Comparison of ENCODE assay signal across 11 cellular contexts in genomic region chr6:149080511-149080910, GRCh38.
DNase-seq lines count a peak whose midpoint lies in the region; TF ChIP-seq lines count a peak whose summit lies in the region.
"Had no signal": no experiment of that assay in that cellular context is flagged by ENCODE, and none has a peak within 500 bp of the region (broad histone marks: within the 10 kb centered on the region; RNA-seq: fewer than 3 reads in every experiment).

No MANE protein-coding gene starts in this region.

- H3K27ac ChIP-seq in AG04450 (ENCODE audit: low read depth, low read length): peak overlapping the region; percentile 82
- peak overlapping the region; percentile 42 to 74 for H3K27ac ChIP-seq in coronary artery

- H3K27me3 ChIP-seq in AG04450 (ENCODE audit: control insufficient read depth, insufficient read depth, low read length): no peaks in the 10 kb centered on the region
- H3K27me3 ChIP-seq: ovary had no signal

- no peak for TF ChIP-seq CTCF in AG04450 (IDR thresholded peaks at IDR 0.05; ENCODE audit: low read depth, low read length)
- TF ChIP-seq CTCF in HFFc6 (IDR thresholded peaks at IDR 0.05): no peak
- TF ChIP-seq CTCF in coronary artery (IDR thresholded peaks at IDR 0.05): no peak
- no peak for TF ChIP-seq CTCF in osteocyte (IDR thresholded peaks at IDR 0.05)

- CTCF ChIA-PET in AG04450 (lab: Charles Lee): interaction anchor here (0.6 to 2.0 kb wide), 9 partner anchors 47 to 437 kb away, joined by 3 to 29 read pairs (median 6); no protein-coding TSS in a partner anchor

- H3K9me3 Mint-ChIP-seq in HFFc6 (no peaks in the 10 kb centered on the region), osteocyte (ENCODE audit: unreplicated experiment) (no peaks in the 10 kb centered on the region)
- H3K9me3 Mint-ChIP-seq: immature natural killer cell had no signal

- H3K9me3 ChIP-seq in AG04450 (ENCODE audit: control insufficient read depth, insufficient read depth, low read length): no peaks in the 10 kb centered on the region
- H3K9me3 ChIP-seq: ovary had no signal

- DNase-seq in AG04450 (ENCODE audit: low read depth, low spot score) (no peak), HFFc6 (peak; percentile 57), coronary artery (ENCODE audit: low spot score) (no peak), osteocyte (ENCODE audit: extremely low spot score, unreplicated experiment) (no peak), DMS153 (lab: John Stamatoyannopoulos, UW) (no peak), NCI-H128 (lab: John Stamatoyannopoulos, UW; ENCODE audit: unreplicated experiment) (no peak), HuH-7.5 (ENCODE audit: low spot score) (no peak), iPS-NIHi11 (ENCODE audit: low spot score) (no peak)
- DNase-seq: immature natural killer cell, NCI-H187 treated with DMSO at 0.1 percent for 48 hours had no signal

- H3K27ac Mint-ChIP-seq in HFFc6: peak overlapping the region; percentile 88
- peak overlapping the region; percentile 90 for H3K27ac Mint-ChIP-seq in osteocyte (ENCODE audit: unreplicated experiment)
- H3K27ac Mint-ChIP-seq: immature natural killer cell had no signal

- H3K4me3 ChIP-seq in AG04450 (ENCODE audit: low read depth, low read length): no peak overlapping the region
- H3K4me3 ChIP-seq in coronary artery: no peak overlapping the region
- H3K4me3 ChIP-seq: ovary had no signal

- POLR2A ChIA-PET in AG04450 (lab: Yijun Ruan, JAX): interaction anchor here (1.9 kb wide), 1 partner anchor 48 kb away, joined by 12 read pairs; no protein-coding TSS in a partner anchor

- H3K27me3 Mint-ChIP-seq in HFFc6 (ENCODE audit: insufficient read depth) (peaks cover 3% of the 10 kb centered on the region; the same call in 1 of the 2 replicates), osteocyte (ENCODE audit: unreplicated experiment) (no peaks in the 10 kb centered on the region)

- H3K4me1 Mint-ChIP-seq in HFFc6 (ENCODE audit: low read depth) (peaks cover 48% of the 10 kb centered on the region), osteocyte (ENCODE audit: unreplicated experiment) (peaks cover 61% of the 10 kb centered on the region)

- H3K4me3 Mint-ChIP-seq in HFFc6: peak overlapping the region; percentile 46
- H3K4me3 Mint-ChIP-seq in osteocyte (ENCODE audit: unreplicated experiment): no peak overlapping the region
- H3K4me3 Mint-ChIP-seq: immature natural killer cell had no signal

- H3K36me3 Mint-ChIP-seq in HFFc6 (ENCODE audit: low read depth): peaks cover 4% of the 10 kb centered on the region
- no peaks in the 10 kb centered on the region for H3K36me3 Mint-ChIP-seq in osteocyte (ENCODE audit: unreplicated experiment)
